In genomic region chr4:37793562-37793961, GRCh38 we compare ENCODE assay signal across 8 cellular contexts. TPM values are rescaled to one million over a fixed set of nuclear protein-coding genes. Genes with fewer than 3 reads are reported as not detected.
A peak's percentile ranks its signal among the peaks of the same experiment; 100 is the strongest.
DNase-seq lines count a peak whose midpoint lies in the region; ATAC-seq lines count a peak whose summit lies in the region.

No MANE protein-coding gene starts in this region.

- peak; percentile 54 to 58 for ATAC-seq in naive B cell (ENCODE audit: low read depth in 2 of 2)

- no peaks in the 10 kb centered on the region for H3K27me3 ChIP-seq in effector memory CD4-positive, alpha-beta T cell (replicated peaks; ENCODE audit: control insufficient read depth, insufficient read depth, low read length, poor library complexity, severe bottlenecking)

- no peaks in the 10 kb centered on the region for H3K36me3 ChIP-seq in effector memory CD4-positive, alpha-beta T cell (ENCODE audit: control insufficient read depth, insufficient read depth, low read length)

- DNase-seq in activated CD4-positive, alpha-beta T cell treated with anti-CD3 and anti-CD28 coated beads, Interleukin-2, amount 10 ng/mL, durations not matched to agents 7 days and 5 days: peak; percentile 26
- DNase-seq in activated CD4-positive, alpha-beta T cell treated with anti-CD3 and anti-CD28 coated beads for 48 hours: no peak
- peak; percentile 46 for DNase-seq in NCI-H1694 (lab: John Stamatoyannopoulos, UW)
- DNase-seq in cerebellum (ENCODE audit: low spot score): peak; percentile 51
- peak; percentile 11 for DNase-seq in naive B cell
- no peak for DNase-seq in KG1 (lab: John Stamatoyannopoulos, UW)
- DNase-seq in effector memory CD4-positive, alpha-beta T cell: no peak
- DNase-seq in HCEC 1CT: no peak

- no peak overlapping the region for H3K4me3 ChIP-seq in effector memory CD4-positive, alpha-beta T cell (ENCODE audit: insufficient read depth, low read depth, low read length, poor library complexity, severe bottlenecking)

- no peak overlapping the region for H3K27ac Mint-ChIP-seq in activated CD4-positive, alpha-beta T cell treated with anti-CD3 and anti-CD28 coated beads, Interleukin-2, amount 10 ng/mL, durations not matched to agents 7 days and 5 days
- H3K27ac Mint-ChIP-seq in naive B cell: no peak overlapping the region

- CTCF ChIA-PET in activated CD4-positive, alpha-beta T cell treated with anti-CD3 and anti-CD28 coated beads, Interleukin-2, amount 10 ng/mL, durations not matched to agents 7 days and 5 days (lab: Charles Lee): interaction anchor here (0.6 to 1.1 kb wide), 2 partner anchors 74 to 192 kb away, joined by 3 to 4 read pairs; no protein-coding TSS in a partner anchor

- H3K4me1 ChIP-seq in effector memory CD4-positive, alpha-beta T cell (ENCODE audit: control insufficient read depth, insufficient read depth, low read length, poor library complexity, severe bottlenecking): no peaks in the 10 kb centered on the region

- H3K4me1 Mint-ChIP-seq in activated CD4-positive, alpha-beta T cell treated with anti-CD3 and anti-CD28 coated beads, Interleukin-2, amount 10 ng/mL, durations not matched to agents 7 days and 5 days: no peaks in the 10 kb centered on the region
- no peaks in the 10 kb centered on the region for H3K4me1 Mint-ChIP-seq in naive B cell

- H3K4me3 Mint-ChIP-seq in activated CD4-positive, alpha-beta T cell treated with anti-CD3 and anti-CD28 coated beads, Interleukin-2, amount 10 ng/mL, durations not matched to agents 7 days and 5 days: no peak overlapping the region
- H3K4me3 Mint-ChIP-seq in naive B cell: no peak overlapping the region

- POLR2A ChIA-PET in activated CD4-positive, alpha-beta T cell treated with anti-CD3 and anti-CD28 coated beads, Interleukin-2, amount 10 ng/mL, durations not matched to agents 7 days and 5 days (lab: Charles Lee): no interaction called here

- peaks cover 6% of the 10 kb centered on the region for H3K36me3 Mint-ChIP-seq in activated CD4-positive, alpha-beta T cell treated with anti-CD3 and anti-CD28 coated beads, Interleukin-2, amount 10 ng/mL, durations not matched to agents 7 days and 5 days (ENCODE audit: low read depth)
- peaks cover 0 to 12% of the 10 kb centered on the region in 2 donors for H3K36me3 Mint-ChIP-seq in naive B cell

- H3K9me3 Mint-ChIP-seq in activated CD4-positive, alpha-beta T cell treated with anti-CD3 and anti-CD28 coated beads, Interleukin-2, amount 10 ng/mL, durations not matched to agents 7 days and 5 days: peaks cover 11% of the 10 kb centered on the region
- peaks cover 0 to 14% (median 5%) of the 10 kb centered on the region in 7 donors for H3K9me3 Mint-ChIP-seq in naive B cell

- H3K9me3 ChIP-seq in effector memory CD4-positive, alpha-beta T cell (ENCODE audit: control insufficient read depth, low read length): no peaks in the 10 kb centered on the region

- H3K27ac ChIP-seq in effector memory CD4-positive, alpha-beta T cell (ENCODE audit: insufficient read depth, low read length, poor library complexity, severe bottlenecking): no peak overlapping the region

- peaks cover 8% of the 10 kb centered on the region for H3K27me3 Mint-ChIP-seq in activated CD4-positive, alpha-beta T cell treated with anti-CD3 and anti-CD28 coated beads, Interleukin-2, amount 10 ng/mL, durations not matched to agents 7 days and 5 days
- peaks cover 5 to 15% (median 11%) of the 10 kb centered on the region in 3 donors for H3K27me3 Mint-ChIP-seq in naive B cell

RNA-seq across cellular contexts. Expression of gene PGM2, which starts 32.9 kb away (rescaled TPM):
- 10 to 100 TPM; 40.4 to 44.2 TPM for total RNA-seq in activated CD4-positive, alpha-beta T cell treated with anti-CD3 and anti-CD28 coated beads, Interleukin-2, amount 10 ng/mL, durations not matched to agents 7 days and 5 days
- 20.1 TPM for total RNA-seq in cerebellum
- 10 to 100 TPM; 10.5 to 19.8 (median 17.4) TPM for polyA plus RNA-seq in naive B cell (ENCODE audit: low read depth in 6 of 6)

Comparison
In these comparisons a context has a peak if more than half of its experiments do, and no peak if none do; other contexts are left out.
1. DNase-seq: peak in activated CD4-positive, alpha-beta T cell treated with anti-CD3 and anti-CD28 coated beads, Interleukin-2, amount 10 ng/mL, durations not matched to agents 7 days and 5 days (single experiment), NCI-H1694 (single experiment), cerebellum (single experiment) and naive B cell (single experiment); none in activated CD4-positive, alpha-beta T cell treated with anti-CD3 and anti-CD28 coated beads for 48 hours (single experiment), KG1 (single experiment), effector memory CD4-positive, alpha-beta T cell (0 of 3) and HCEC 1CT (single experiment).